In genomic region chr2:157302492-157303099, GRCh38 we compare ENCODE assay signal across 8 cellular contexts. TPM values are rescaled to one million over a fixed set of nuclear protein-coding genes. Genes with fewer than 3 reads are reported as not detected.
DNase-seq lines count a peak whose midpoint lies in the region; ATAC-seq and TF ChIP-seq lines count a peak whose summit lies in the region.

No MANE protein-coding gene starts in this region.

- H3K9me3 ChIP-seq in Caco-2 (no peaks in the 10 kb centered on the region), neuronal stem cell (replicated peaks in 1 of 2; ENCODE audit: control insufficient read depth in 2 of 2, insufficient read depth in 1 of 2, low read depth in 1 of 2, low read length in 2 of 2) (no peaks in the 10 kb centered on the region), MG63 (no peaks in the 10 kb centered on the region)

- no peak overlapping the region for H3K9ac ChIP-seq in neuronal stem cell (ENCODE audit: low read depth, low read length, poor library complexity)

- H3K36me3 Mint-ChIP-seq in Caco-2 (ENCODE audit: insufficient read depth, unreplicated experiment) = no peaks in the 10 kb centered on the region

- POLR2A ChIA-PET in Caco-2 (lab: Charles Lee) = interaction anchor here (0.6 to 0.7 kb wide), 3 partner anchors 256 to 524 kb away, joined by 4 to 5 read pairs (median 4); no protein-coding TSS in a partner anchor

- CTCF ChIA-PET in Caco-2 (lab: Charles Lee) = interaction anchor here (0.6 to 2.2 kb wide), 18 partner anchors 9 to 722 kb away, joined by 3 to 42 read pairs (median 4); partner anchors contain the start of gene ACVR1C

- H3K27ac ChIP-seq in neuronal stem cell (replicated peaks; ENCODE audit: low read length) = no peak overlapping the region

- H3K4me3 ChIP-seq in Caco-2 (ENCODE audit: low read depth, low read length) = no peak overlapping the region
- H3K4me3 ChIP-seq in fibroblast of the aortic adventitia (ENCODE audit: low read depth, low read length) = no peak overlapping the region
- H3K4me3 ChIP-seq in neuronal stem cell (ENCODE audit: low read length in 2 of 2) = no peak overlapping the region
- no peak overlapping the region for H3K4me3 ChIP-seq in MG63

- BruUV-seq in Caco-2 (replicated peaks; lab: Mats Ljungman, UMichigan) = no TSS peak

- no peak overlapping the region for H3K4me3 Mint-ChIP-seq in Caco-2 (ENCODE audit: unreplicated experiment)

- H3K27ac Mint-ChIP-seq in Caco-2 (ENCODE audit: unreplicated experiment) = no peak overlapping the region

- no peak overlapping the region for H3K23ac ChIP-seq in neuronal stem cell (ENCODE audit: low read depth, low read length, poor library complexity)

- H3K27me3 ChIP-seq in Caco-2 (replicated peaks; ENCODE audit: control insufficient read depth, insufficient read depth, low read length) (no peaks in the 10 kb centered on the region), neuronal stem cell (ENCODE audit: control insufficient read depth in 3 of 3, insufficient read depth in 3 of 3, low read depth in 1 of 3, low read length in 3 of 3) (peaks cover 0 to 6% (median 0%) of the 10 kb centered on the region in 3 experiments), MG63 (no peaks in the 10 kb centered on the region)

- H3K18ac ChIP-seq in neuronal stem cell (ENCODE audit: low read length) = no peak overlapping the region

- H4K91ac ChIP-seq in neuronal stem cell (ENCODE audit: low read depth, low read length, poor library complexity) = no peak overlapping the region

- H2BK5ac ChIP-seq in neuronal stem cell (ENCODE audit: low read length) = no peak overlapping the region

- no peak overlapping the region for H3K14ac ChIP-seq in neuronal stem cell (ENCODE audit: low read length)

- H3K27me3 Mint-ChIP-seq in Caco-2 (ENCODE audit: insufficient read depth, unreplicated experiment) = no peaks in the 10 kb centered on the region

- intact Hi-C loops in Caco-2 (cut with micrococcal nuclease; ENCODE audit: unreplicated experiment) = loop anchor here (1.0 to 10.0 kb wide), 7 partner anchors 25 to 708 kb away; partner anchors contain the start of gene ACVR1C

- H3K36me3 ChIP-seq in Caco-2 (ENCODE audit: control insufficient read depth, insufficient read depth, low read length) (no peaks in the 10 kb centered on the region), neuronal stem cell (replicated peaks in 1 of 2; ENCODE audit: control insufficient read depth in 2 of 2, insufficient read depth in 2 of 2, low read length in 2 of 2) (no peaks in the 10 kb centered on the region), MG63 (no peaks in the 10 kb centered on the region)

- no peak overlapping the region for H2AFZ ChIP-seq in neuronal stem cell (ENCODE audit: low read length)

- H3K4ac ChIP-seq in neuronal stem cell (ENCODE audit: low read length) = no peak overlapping the region

- H2BK120ac ChIP-seq in neuronal stem cell (ENCODE audit: low read depth, low read length) = no peak overlapping the region

- no peak overlapping the region for H3K4me2 ChIP-seq in neuronal stem cell (ENCODE audit: insufficient read depth, low read length, poor library complexity, severe bottlenecking)

- H3K9me3 Mint-ChIP-seq in Caco-2 (ENCODE audit: unreplicated experiment) = no peaks in the 10 kb centered on the region

- DNase-seq in Caco-2 = peak in 1 of 2 experiments; percentile 72
- peak; percentile 32 for DNase-seq in NCI-H2107 treated with DMSO at 0.1 percent for 48 hours (lab: John Stamatoyannopoulos, UW; ENCODE audit: unreplicated experiment)
- DNase-seq in activated CD4-positive, alpha-beta T cell treated with anti-CD3 and anti-CD28 coated beads for 4 hours = peak; percentile 26 to 35
- DNase-seq in fibroblast of the aortic adventitia (ENCODE audit: low read depth) = peak; percentile 74
- peak; percentile 41 for DNase-seq in neuronal stem cell (ENCODE audit: low spot score)
- DNase-seq in MG63 = no peak

- no CpG with 5 or more reads among the region's 9 CpGs for WGBS in neuronal stem cell (ENCODE audit: extremely low coverage in 2 of 2, insufficient read length in 2 of 2, insufficient replicate concordance in 1 of 2), 2 donors

- H4K8ac ChIP-seq in neuronal stem cell (ENCODE audit: low read depth, low read length) = no peak overlapping the region

- H2BK15ac ChIP-seq in neuronal stem cell (ENCODE audit: low read length) = no peak overlapping the region

- no peak overlapping the region for H2BK12ac ChIP-seq in neuronal stem cell (ENCODE audit: low read length)

- peak; percentile 70 for ATAC-seq in GM18867 (IDR thresholded peaks at IDR 0.05; ENCODE audit: unreplicated experiment)
- peak; percentile 61 for ATAC-seq in HG03039 (IDR thresholded peaks at IDR 0.05; ENCODE audit: unreplicated experiment)

- peaks cover 34% of the 10 kb centered on the region for H3K4me1 Mint-ChIP-seq in Caco-2 (ENCODE audit: low read depth, unreplicated experiment)

- H2AK5ac ChIP-seq in neuronal stem cell (ENCODE audit: low read depth, low read length) = no peak overlapping the region

- TF ChIP-seq CTCF in Caco-2 (IDR thresholded peaks at IDR 0.05; ENCODE audit: insufficient read depth in 1 of 2, low read depth in 1 of 2, low read length in 1 of 2, severe bottlenecking in 1 of 2, unreplicated experiment in 1 of 2) = peak; percentile 69 to 77
- TF ChIP-seq CTCF in fibroblast of the aortic adventitia (IDR thresholded peaks at IDR 0.05; ENCODE audit: insufficient read depth, low read length) = peak; percentile 67

- H3K4me1 ChIP-seq in Caco-2 = peaks cover 36% of the 10 kb centered on the region
- H3K4me1 ChIP-seq in neuronal stem cell (ENCODE audit: control insufficient read depth in 2 of 2, insufficient read depth in 1 of 2, low read depth in 1 of 2, low read length in 2 of 2) = peaks cover 0 to 5% of the 10 kb centered on the region in 2 donors

- no peaks in the 10 kb centered on the region for H3K79me1 ChIP-seq in neuronal stem cell (ENCODE audit: low read depth, low read length)

RNA-seq across cellular contexts. Expression of gene ERMN, which starts 23.0 kb away (rescaled TPM):
- total RNA-seq in Caco-2 (2022) = 0.44 and 0.61 TPM in 2 replicates
- total RNA-seq in fibroblast of the aortic adventitia (ENCODE audit: low replicate concordance) = 0.18 TPM in 1 of 2 replicates, not detected in the other
- polyA plus RNA-seq in neuronal stem cell (2013, experiment 1 of 2) = 0.43 TPM
- 0.15 TPM for polyA plus RNA-seq in neuronal stem cell (2013, experiment 2 of 2)
- total RNA-seq in MG63 (2014; rRNA removed; shearing (Covaris generic); ENCODE audit: low replicate concordance) = not detected in 2 replicates

RNA-seq across cellular contexts. Expression of gene GALNT5, which starts 45.1 kb away (rescaled TPM):
- total RNA-seq in Caco-2 (2022) = 6.8 TPM in 2 replicates
- total RNA-seq in fibroblast of the aortic adventitia (ENCODE audit: low replicate concordance) = 11.4 and 38.3 TPM in 2 replicates
- polyA plus RNA-seq in neuronal stem cell (2013, experiment 1 of 2) = 0.18 TPM
- 0.21 TPM for polyA plus RNA-seq in neuronal stem cell (2013, experiment 2 of 2)
- 3.1 and 4.8 TPM in 2 replicates for total RNA-seq in MG63 (2014; rRNA removed; shearing (Covaris generic); ENCODE audit: low replicate concordance)
